29 cellular contexts compared by ENCODE assay signal in genomic region chr18:79878741-79879358, GRCh38.
"Had no signal": no experiment of that assay in that cellular context is flagged by ENCODE, and none has a peak within 500 bp of the region (broad histone marks: within the 10 kb centered on the region; RNA-seq: fewer than 3 reads in every experiment).

No MANE protein-coding gene starts in this region.

- ATAC-seq: activated CD4-positive, CD25-positive, alpha-beta regulatory T cell treated with anti-CD3 and anti-CD28 coated beads, Interleukin-2, amount 50 U/mL, for 24 hours; activated CD8-positive, alpha-beta T cell treated with anti-CD3 and anti-CD28 coated beads, Interleukin-2, amount 10 ng/mL, durations not matched to agents 7 days and 5 days; activated naive CD4-positive, alpha-beta T cell treated with anti-CD3 and anti-CD28 coated beads, Interleukin-2, amount 50 U/mL, for 72 hours; left colon; mucosa of descending colon; natural killer cell treated with Interleukin-12 subunit alpha and Interleukin-12 subunit beta and Interleukin-15 and Interleukin-18, amount 100 ng/mL, for 72 hours; SK-N-SH treated with all-trans-retinoic acid at 6 μM for 48 hours; T-helper 17 cell had no signal

- FAIRE-seq: colon, endometrium, urothelium cell line had no signal

- H3K4me3 ChIP-seq: breast epithelium, esophagus squamous epithelium, lung, mucosa of descending colon, ovary, suprapubic skin, tibial artery had no signal

- H3K27me3 ChIP-seq: ovary had no signal

- H3K27ac ChIP-seq: breast epithelium, epithelial cell of prostate, esophagus squamous epithelium, ovary, suprapubic skin, tibial artery, WERI-Rb-1 had no signal

- H3K36me3 ChIP-seq: breast epithelium, esophagus squamous epithelium, ovary, suprapubic skin, tibial artery, WERI-Rb-1 had no signal

- H3K4me1 ChIP-seq: breast epithelium, tibial artery had no signal

- DNase-seq: activated CD4-positive, alpha-beta T cell treated with anti-CD3 and anti-CD28 coated beads, Interleukin-2, amount 10 ng/mL, durations not matched to agents 7 days and 5 days; activated CD8-positive, alpha-beta T cell treated with anti-CD3 and anti-CD28 coated beads, Interleukin-2, amount 10 ng/mL, durations not matched to agents 7 days and 5 days; activated naive CD4-positive, alpha-beta T cell; activated T-cell treated with anti-CD3 and anti-CD28 coated beads, Interleukin-2, amount 50 U/mL, for 1 hour; effector CD8-positive, alpha-beta T cell; esophagus squamous epithelium; foreskin melanocyte; islet precursor cell; left colon; mesendoderm; mucosa of descending colon; retina; stimulated activated naive CD4-positive, alpha-beta T cell; T-helper 17 cell; T1000; WERI-Rb-1 had no signal

- H3K9me3 ChIP-seq: breast epithelium, esophagus squamous epithelium, mucosa of descending colon, suprapubic skin, tibial artery had no signal
